Comparison of ENCODE assay signal across 8 cellular contexts in the genomic region with DNA sequence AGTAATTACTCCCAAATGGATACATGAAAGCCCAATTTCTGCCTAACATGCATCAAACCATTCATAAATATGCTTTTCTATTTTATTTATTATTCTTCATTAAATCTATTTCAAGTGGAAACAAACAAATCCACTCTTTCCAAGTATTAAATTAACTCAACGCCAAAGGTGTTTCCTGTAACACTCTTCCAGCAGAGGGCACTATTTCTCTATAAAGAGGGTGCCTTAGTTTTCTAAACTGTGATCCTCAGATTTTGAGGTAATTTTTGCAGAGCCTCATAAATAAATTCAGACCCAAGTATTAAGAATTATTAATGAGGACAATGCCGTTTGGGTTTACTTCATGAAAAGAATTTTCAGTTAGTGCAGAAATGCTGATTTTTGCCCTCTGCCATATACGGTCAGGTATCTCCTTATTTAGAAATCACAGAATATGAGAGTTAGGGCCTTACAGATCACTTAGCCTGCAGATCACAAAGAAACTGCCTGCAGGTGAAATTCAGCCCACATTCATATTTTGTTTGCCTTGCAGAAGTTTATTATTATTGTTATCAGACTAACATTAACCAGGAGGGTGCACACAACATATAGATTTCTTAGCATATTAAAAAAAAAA. TPM values are rescaled to one million over a fixed set of nuclear protein-coding genes. Genes with fewer than 3 reads are reported as not detected.
A peak's percentile ranks its signal among the peaks of the same experiment; 100 is the strongest.
DNase-seq lines count a peak whose midpoint lies in the region; ATAC-seq, FAIRE-seq and TF ChIP-seq lines count a peak whose summit lies in the region.

No MANE protein-coding gene starts in this region.

- no peaks in the 10 kb centered on the region for H3K9me3 ChIP-seq in A549
- H3K9me3 ChIP-seq in fibroblast of lung (ENCODE audit: control insufficient read depth, insufficient read depth, low read depth, low read length) = no peaks in the 10 kb centered on the region

- H3K79me2 ChIP-seq in fibroblast of lung (ENCODE audit: control insufficient read depth, insufficient read depth, low read length) = no peaks in the 10 kb centered on the region

- peak; percentile 91 to 94 for TF ChIP-seq RAD21 in A549 (conservative IDR thresholded peaks at IDR 0.05 in 1 of 2, IDR thresholded peaks at IDR 0.05 in 1 of 2)

- no peak for FAIRE-seq in A549 (lab: Jason Lieb, UNC)

- no peak for TF ChIP-seq EP300 in A549 (IDR thresholded peaks at IDR 0.05)

- ATAC-seq in A549 = peak in 1 of 2 experiments; percentile 75; a peak in 4 of 6 replicates
- ATAC-seq in omental fat pad (ENCODE audit: low FRiP score) = no peak
- no peak for ATAC-seq in HG02610 (IDR thresholded peaks at IDR 0.05; ENCODE audit: unreplicated experiment)

- no peak overlapping the region for H3K4me3 ChIP-seq in A549
- no peak overlapping the region for H3K4me3 ChIP-seq in GM12865 (ENCODE audit: low read depth, low read length)
- H3K4me3 ChIP-seq in fibroblast of lung (replicated peaks in 1 of 4; ENCODE audit: control extremely low read depth in 1 of 4, insufficient read depth in 1 of 4, low read depth in 3 of 4, low read length in 4 of 4) = no peak overlapping the region

- no peak overlapping the region for H2AFZ ChIP-seq in fibroblast of lung (ENCODE audit: low read length)

- H3K4me1 ChIP-seq in A549 (no peaks in the 10 kb centered on the region), fibroblast of lung (ENCODE audit: control insufficient read depth, extremely low read depth, insufficient read depth, low read length) (no peaks in the 10 kb centered on the region)

- H3K27ac ChIP-seq in A549 (no peak overlapping the region), fibroblast of lung (ENCODE audit: insufficient read depth, low read length) (no peak overlapping the region)

- TF ChIP-seq CTCF in A549 (IDR thresholded peaks at IDR 0.05) (peak; percentile 83), GM12865 (IDR thresholded peaks at IDR 0.05; ENCODE audit: insufficient read depth, low read depth, low read length, missing control alignments) (peak; percentile 56), fibroblast of lung (conservative IDR thresholded peaks at IDR 0.05 in 1 of 2, IDR thresholded peaks at IDR 0.05 in 1 of 2; ENCODE audit: low read depth in 1 of 2, low read length in 2 of 2) (peak; percentile 69 to 71), omental fat pad (IDR thresholded peaks at IDR 0.05) (peak in 2 of 3 donors; percentile 6 to 25)

- DNase-seq in A549 (ENCODE audit: low read depth in 1 of 2, low spot score in 1 of 2) (peak; percentile 23 to 35), GM12865 (ENCODE audit: low read depth) (peak; percentile 58), NCI-H187 (lab: John Stamatoyannopoulos, UW) (peak; percentile 14 to 16), SW480 (ENCODE audit: low spot score) (peak; percentile 54), fibroblast of lung (ENCODE audit: low read depth in 2 of 2) (peak; percentile 38 to 81), omental fat pad (ENCODE audit: low spot score) (no peak), occipital lobe (lab: John Stamatoyannopoulos, UW) (no peak)

- POLR2A ChIA-PET in A549 (lab: Yijun Ruan, JAX) = no interaction called here

- H3K27me3 ChIP-seq in fibroblast of lung (ENCODE audit: control insufficient read depth, insufficient read depth, low read length) = no peaks in the 10 kb centered on the region

- H3K9ac ChIP-seq in fibroblast of lung (ENCODE audit: insufficient read depth, low read length) = no peak overlapping the region

- no peak for TF ChIP-seq POLR2A in A549 (IDR thresholded peaks at IDR 0.05; ENCODE audit: low read length)

- H3K36me3 ChIP-seq in fibroblast of lung (ENCODE audit: control insufficient read depth, insufficient read depth, low read length) = no peaks in the 10 kb centered on the region

- CTCF ChIA-PET in A549 (lab: Yijun Ruan, JAX) = interaction anchor here (0.6 to 5.2 kb wide), 10 partner anchors 24 to 1019 kb away, joined by 3 to 43 read pairs (median 5); no protein-coding TSS in a partner anchor

- H4K20me1 ChIP-seq in fibroblast of lung (ENCODE audit: control insufficient read depth, extremely low read depth, insufficient read depth, low read length) = no peaks in the 10 kb centered on the region

- H3K4me2 ChIP-seq in A549 = no peak overlapping the region
- H3K4me2 ChIP-seq in fibroblast of lung (ENCODE audit: extremely low read depth, insufficient read depth, low read length) = no peak overlapping the region

- 29% methylated on average over 3 of the region's 3 CpGs for WGBS in A549 (ENCODE audit: missing lambda C conversion rate)

TF ChIP-seq in A549, 52 proteins besides CTCF, POLR2A, EP300 and RAD21:
- TF ChIP-seq NPAS2 (CRISPR knock-in tag; IDR thresholded peaks at IDR 0.05; ENCODE audit: borderline replicate concordance) (no peak), HOXB5 (CRISPR knock-in tag; IDR thresholded peaks at IDR 0.05) (0 out of 2 replicates have a peak, but pooled peaks have one; percentile 14), SMC3 (IDR thresholded peaks at IDR 0.05) (peak; percentile 94)

RNA-seq across cellular contexts. Expression of gene MYSM1, which starts 40.1 kb away (rescaled TPM):
- polyA plus RNA-seq in A549 (2011; rRNA removed) = 14.4 and 20.2 TPM in 2 replicates
- polyA plus RNA-seq in A549 (2012; cell fraction: cytosol; rRNA removed) = 2.5 and 2.9 TPM in 2 replicates
- 4.9 and 5.9 TPM in 2 replicates for polyA plus RNA-seq in A549 (2012; cell fraction: nucleus; rRNA removed)
- polyA plus RNA-seq in A549 (2017; fragmentation: RNase III; extraction: RNeasy Plus Mini Kit Qiagen cat#74134 plus additional on column Dnase treatment) = 9.6 to 13.0 TPM (median 10.1 TPM) in 3 replicates
- polyA minus RNA-seq in A549 (2011; rRNA and poly(A)+ RNA removed) = 10.4 and 10.6 TPM in 2 replicates
- 17.2 and 21.8 TPM in 2 replicates for total RNA-seq in fibroblast of lung
- polyA plus RNA-seq in fibroblast of lung = 11.7 and 16.3 TPM in 2 replicates
- 4.4 and 5.7 TPM in 2 replicates for polyA plus RNA-seq in fibroblast of lung (2012)
- polyA minus RNA-seq in fibroblast of lung (ENCODE audit: low replicate concordance) = 2.1 and 4.7 TPM in 2 replicates
- total RNA-seq in omental fat pad = 10 to 100 TPM; 15.5 to 43.7 (median 26.3) TPM
- total RNA-seq in occipital lobe = 53.7 TPM

RNA-seq across cellular contexts. Expression of gene JUN, which starts 43.9 kb away (rescaled TPM):
- 32.6 and 59.8 TPM in 2 replicates for polyA plus RNA-seq in A549 (2011; rRNA removed)
- polyA plus RNA-seq in A549 (2012; cell fraction: cytosol; rRNA removed) = 60.3 and 71.5 TPM in 2 replicates
- polyA plus RNA-seq in A549 (2012; cell fraction: nucleus; rRNA removed) = 96.1 and 156 TPM in 2 replicates
- 23.3 to 27.4 TPM (median 23.3 TPM) in 3 replicates for polyA plus RNA-seq in A549 (2017; fragmentation: RNase III; extraction: RNeasy Plus Mini Kit Qiagen cat#74134 plus additional on column Dnase treatment)
- 47.1 and 53.4 TPM in 2 replicates for polyA minus RNA-seq in A549 (2011; rRNA and poly(A)+ RNA removed)
- 112 and 145 TPM in 2 replicates for total RNA-seq in fibroblast of lung
- 22.6 and 73.7 TPM in 2 replicates for polyA plus RNA-seq in fibroblast of lung
- polyA plus RNA-seq in fibroblast of lung (2012) = 39.2 and 112 TPM in 2 replicates
- 34.1 and 57.9 TPM in 2 replicates for polyA minus RNA-seq in fibroblast of lung (ENCODE audit: low replicate concordance)
- 100 to 1,000 TPM; 367 to 477 (median 404) TPM for total RNA-seq in omental fat pad
- total RNA-seq in occipital lobe = 76.1 TPM

Comparison
In these comparisons a context has a peak if more than half of its experiments do, and no peak if none do; other contexts are left out.
1. DNase-seq: peak in A549 (2 of 2), GM12865 (single experiment), NCI-H187 (2 of 2), SW480 (single experiment) and fibroblast of lung (2 of 2); none in omental fat pad (single experiment) and occipital lobe (single experiment).
2. CTCF ChIP-seq: peak in every context shown above with its lines; median percentile 83 in A549; 70 in fibroblast of lung; 56 in GM12865; 16 in omental fat pad.